Comparison of ENCODE assay signal across 13 cellular contexts in genomic region chr1:47838562-47839459, GRCh38.
DNase-seq lines count a peak whose midpoint lies in the region; ATAC-seq and TF ChIP-seq lines count a peak whose summit lies in the region.
"Had no signal": no experiment of that assay in that cellular context is flagged by ENCODE, and none has a peak within 500 bp of the region (broad histone marks: within the 10 kb centered on the region; RNA-seq: fewer than 3 reads in every experiment).

No MANE protein-coding gene starts in this region.

- H3K9ac ChIP-seq in neuronal stem cell (ENCODE audit: low read depth, low read length, poor library complexity): no peak overlapping the region

- in situ Hi-C loops in transverse colon (cut with MboI; ENCODE audit: low pct_ligation_motif_present in 1 of 4, low pct_unique_long_range_greater_than_20kb in 1 of 4, low sequenced_read_pairs in 3 of 4): no loop called here

- peak overlapping the region; percentile 13 for H2AK5ac ChIP-seq in neuronal stem cell (ENCODE audit: low read depth, low read length)

- H2BK5ac ChIP-seq in neuronal stem cell (ENCODE audit: low read length): no peak overlapping the region

- no peak overlapping the region for H3K4ac ChIP-seq in neuronal stem cell (ENCODE audit: low read length)

- no peak overlapping the region for H3K4me2 ChIP-seq in neuronal stem cell (ENCODE audit: insufficient read depth, low read length, poor library complexity, severe bottlenecking)

- TF ChIP-seq POLR2A in gastroesophageal sphincter (IDR thresholded peaks at IDR 0.05) (no peak), transverse colon (IDR thresholded peaks at IDR 0.05) (no peak), ovary (IDR thresholded peaks at IDR 0.05) (no peak)

- DNase-seq in left ventricle myocardium inferior: no peak
- no peak for DNase-seq in left ventricle myocardium superior
- DNase-seq in neuronal stem cell (ENCODE audit: low spot score): no peak
- DNase-seq in transverse colon: peak; percentile 34
- DNase-seq in ovary: no peak
- DNase-seq in NCI-H69 (lab: John Stamatoyannopoulos, UW): no peak
- DNase-seq in activated CD4-positive, CD25-positive, alpha-beta regulatory T cell treated with anti-CD3 and anti-CD28 coated beads, Interleukin-2, amount 50 U/mL, for 72 hours: no peak
- DNase-seq: C1 segment of cervical spinal cord, MV-4-11, NCI-H1417 treated with DMSO at 0.1 percent for 48 hours, NCI-H2029, NCI-H510A had no signal

- no peak overlapping the region for H2BK12ac ChIP-seq in neuronal stem cell (ENCODE audit: low read length)

- ATAC-seq in left ventricle myocardium superior: no peak
- no peak for ATAC-seq in gastroesophageal sphincter

- H3K9me3 ChIP-seq in left ventricle myocardium inferior (replicated peaks) (peaks cover 26% of the 10 kb centered on the region), gastroesophageal sphincter (peaks cover 0 to 25% (median 0%) of the 10 kb centered on the region in 3 donors), neuronal stem cell (replicated peaks in 1 of 2; ENCODE audit: control insufficient read depth in 2 of 2, insufficient read depth in 1 of 2, low read depth in 1 of 2, low read length in 2 of 2) (peaks cover 0 to 1% of the 10 kb centered on the region in 2 donors), transverse colon (no peaks in the 10 kb centered on the region), ovary (peaks cover 0 to 3% of the 10 kb centered on the region in 2 donors)

- H3K27me3 ChIP-seq in left ventricle myocardium inferior (ENCODE audit: low read depth) (peaks cover 5% of the 10 kb centered on the region), gastroesophageal sphincter (no peaks in the 10 kb centered on the region), neuronal stem cell (ENCODE audit: control insufficient read depth in 3 of 3, insufficient read depth in 3 of 3, low read depth in 1 of 3, low read length in 3 of 3) (no peaks in the 10 kb centered on the region), transverse colon (no peaks in the 10 kb centered on the region), ovary (no peaks in the 10 kb centered on the region)

- no peak for TF ChIP-seq CTCF in left ventricle myocardium inferior (IDR thresholded peaks at IDR 0.05; ENCODE audit: borderline replicate concordance)
- TF ChIP-seq CTCF in gastroesophageal sphincter (IDR thresholded peaks at IDR 0.05): no peak
- no peak for TF ChIP-seq CTCF in transverse colon (IDR thresholded peaks at IDR 0.05)
- no peak for TF ChIP-seq CTCF in ovary (IDR thresholded peaks at IDR 0.05)

- H3K4me3 ChIP-seq in left ventricle myocardium inferior (no peak overlapping the region), gastroesophageal sphincter (no peak overlapping the region), neuronal stem cell (ENCODE audit: low read length in 2 of 2) (no peak overlapping the region), transverse colon (no peak overlapping the region), ovary (no peak overlapping the region)

- H3K4me1 ChIP-seq in left ventricle myocardium inferior (no peaks in the 10 kb centered on the region), gastroesophageal sphincter (peaks cover 0 to 22% (median 4%) of the 10 kb centered on the region in 3 donors), neuronal stem cell (ENCODE audit: control insufficient read depth in 2 of 2, insufficient read depth in 1 of 2, low read depth in 1 of 2, low read length in 2 of 2) (peaks cover 0 to 15% of the 10 kb centered on the region in 2 donors), transverse colon (peaks cover 4 to 31% (median 26%) of the 10 kb centered on the region in 4 donors), ovary (ENCODE audit: insufficient read depth) (no peaks in the 10 kb centered on the region)

- TF ChIP-seq EP300 in gastroesophageal sphincter (IDR thresholded peaks at IDR 0.05) (no peak), transverse colon (IDR thresholded peaks at IDR 0.05; ENCODE audit: low read depth) (no peak), ovary (IDR thresholded peaks at IDR 0.05) (no peak)

- H3K23ac ChIP-seq in neuronal stem cell (ENCODE audit: low read depth, low read length, poor library complexity): no peak overlapping the region

- no peaks in the 10 kb centered on the region for H3K36me3 ChIP-seq in left ventricle myocardium inferior
- no peaks in the 10 kb centered on the region for H3K36me3 ChIP-seq in gastroesophageal sphincter
- no peaks in the 10 kb centered on the region for H3K36me3 ChIP-seq in neuronal stem cell (replicated peaks in 1 of 2; ENCODE audit: control insufficient read depth in 2 of 2, insufficient read depth in 2 of 2, low read length in 2 of 2)
- H3K36me3 ChIP-seq in transverse colon: no peaks in the 10 kb centered on the region
- H3K36me3 ChIP-seq in ovary: no peaks in the 10 kb centered on the region

- no peak overlapping the region for H2BK15ac ChIP-seq in neuronal stem cell (ENCODE audit: low read length)

- peak overlapping the region; percentile 13 for H3K14ac ChIP-seq in neuronal stem cell (ENCODE audit: low read length)

- H2BK120ac ChIP-seq in neuronal stem cell (ENCODE audit: low read depth, low read length): no peak overlapping the region

- H4K8ac ChIP-seq in neuronal stem cell (ENCODE audit: low read depth, low read length): no peak overlapping the region

- H2AFZ ChIP-seq in neuronal stem cell (ENCODE audit: low read length): no peak overlapping the region

- H3K27ac ChIP-seq in left ventricle myocardium inferior (replicated peaks): peak overlapping the region; percentile 52
- H3K27ac ChIP-seq in gastroesophageal sphincter: peak overlapping the region in 3 of 4 donors; percentile 39 to 47 (median 41)
- H3K27ac ChIP-seq in neuronal stem cell (replicated peaks; ENCODE audit: low read length): no peak overlapping the region
- H3K27ac ChIP-seq in transverse colon: peak overlapping the region; percentile 66 to 79 (median 78)
- no peak overlapping the region for H3K27ac ChIP-seq in ovary

- intact Hi-C loops in left ventricle myocardium inferior (cut with micrococcal nuclease): no loop called here
- intact Hi-C loops in left ventricle myocardium superior (cut with micrococcal nuclease): no loop called here
- intact Hi-C loops in transverse colon (cut with DNase I; ENCODE audit: low total_unique reads): no loop called here
- intact Hi-C loops in ovary (cut with DNase I): no loop called here

- 84 to 94% methylated on average over 6 to 13 of the region's 16 CpGs for whole genome bisulfite sequencing in gastroesophageal sphincter (ENCODE audit: low coverage in 1 of 2), 2 donors
- no CpG with 5 or more reads among the region's 16 CpGs for WGBS in neuronal stem cell (ENCODE audit: extremely low coverage in 2 of 2, insufficient read length in 2 of 2, insufficient replicate concordance in 1 of 2), 2 donors
- WGBS in transverse colon (ENCODE audit: low coverage in 1 of 2), 2 donors: 78 to 80% methylated on average over 7 to 16 of the region's 16 CpGs
- WGBS in ovary, 3 donors: 85 to 91% (median 88%) methylated on average over 16 of the region's 16 CpGs

- H3K79me1 ChIP-seq in neuronal stem cell (ENCODE audit: low read depth, low read length): no peaks in the 10 kb centered on the region

- no peak overlapping the region for H4K91ac ChIP-seq in neuronal stem cell (ENCODE audit: low read depth, low read length, poor library complexity)

- peak overlapping the region; percentile 11 for H3K18ac ChIP-seq in neuronal stem cell (ENCODE audit: low read length)

Comparison
In these comparisons a context has a peak if more than half of its experiments do, and no peak if none do; other contexts are left out.
1. H3K27ac ChIP-seq: peak in left ventricle myocardium inferior (single experiment), gastroesophageal sphincter (3 of 4) and transverse colon (4 of 4); none in neuronal stem cell (single experiment) and ovary (0 of 2).